In the genomic region with DNA sequence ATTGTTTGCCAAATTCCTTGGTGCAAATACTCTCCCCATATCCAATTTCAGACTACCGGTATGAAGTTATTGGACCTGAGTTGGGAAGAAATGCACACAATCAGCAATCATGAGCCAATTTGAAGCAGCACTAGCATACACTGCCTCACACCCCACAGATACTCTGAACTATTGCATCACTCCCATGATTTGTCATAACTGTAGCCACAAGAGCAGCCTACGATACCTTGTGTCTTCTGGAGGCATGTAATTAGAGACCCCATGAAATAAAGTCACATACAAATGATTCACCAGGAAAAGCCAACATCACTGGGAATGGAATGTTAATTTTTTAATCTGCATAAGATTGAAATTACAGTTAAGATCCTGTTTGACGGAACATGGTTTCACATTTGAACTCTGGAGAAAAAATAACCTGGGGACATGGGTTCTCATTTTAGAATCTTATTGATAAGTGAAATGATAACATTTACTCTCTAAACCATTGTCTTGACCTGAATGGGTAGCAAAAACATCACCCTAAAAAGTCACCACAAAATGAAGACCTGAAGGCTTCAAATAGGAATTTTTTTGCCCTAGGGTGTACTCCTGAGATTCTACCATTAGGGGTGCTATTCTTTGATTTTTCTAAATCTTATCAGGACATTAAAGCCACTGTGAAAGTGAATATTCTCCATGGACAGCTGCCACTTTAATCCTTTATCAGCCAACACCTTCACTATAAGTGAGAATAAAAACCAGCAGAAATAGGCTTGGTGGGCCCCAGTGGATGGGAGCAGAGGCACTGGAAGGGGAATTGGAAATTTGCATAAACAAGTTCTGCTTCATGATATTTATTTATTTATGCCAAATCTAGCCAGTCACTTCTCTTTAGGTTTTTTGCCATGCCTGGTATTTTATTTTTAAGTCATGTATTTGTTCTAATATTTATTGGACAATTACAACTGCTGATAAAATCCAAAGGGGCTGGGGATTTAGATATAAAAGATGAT, we compare ENCODE assay signal across 8 cellular contexts. TPM values are rescaled to one million over a fixed set of nuclear protein-coding genes. Genes with fewer than 3 reads are reported as not detected.
DNase-seq lines count a peak whose midpoint lies in the region; ATAC-seq and TF ChIP-seq lines count a peak whose summit lies in the region.

No MANE protein-coding gene starts in this region.

- intact Hi-C loops in Panc1 (cut with micrococcal nuclease; ENCODE audit: unreplicated experiment): no loop called here
- intact Hi-C loops in dendritic cell treated with granulocyte-macrophage colony-stimulating factor and Interleukin-4, amounts not matched to agents 40 ng/mL and 50 ng/mL, for 4 days (cut with micrococcal nuclease): no loop called here

- CTCF ChIA-PET in Panc1 (lab: Charles Lee): interaction anchor here (0.5 kb wide), 1 partner anchor 17 kb away, joined by 3 read pairs; no protein-coding TSS in a partner anchor

- no peak overlapping the region for H3K27ac Mint-ChIP-seq in dendritic cell treated with granulocyte-macrophage colony-stimulating factor and Interleukin-4, amounts not matched to agents 40 ng/mL and 50 ng/mL, for 4 days
- H3K27ac Mint-ChIP-seq in osteocyte (ENCODE audit: unreplicated experiment): no peak overlapping the region

- H3K4me1 ChIP-seq in Panc1 (ENCODE audit: control insufficient read depth, insufficient read depth, low read length): no peaks in the 10 kb centered on the region

- TF ChIP-seq CTCF in Panc1 (IDR thresholded peaks at IDR 0.05) (peak; percentile 38; the same call in 1 of the 2 replicates), osteocyte (IDR thresholded peaks at IDR 0.05) (peak; percentile 44)

- in situ Hi-C loops in Panc1 (cut with HindIII; ENCODE audit: low pct_unique_long_range_greater_than_20kb, low sequenced_read_pairs): no loop called here

- POLR2A ChIA-PET in Panc1 (lab: Charles Lee): interaction anchor here (0.6 kb wide), 1 partner anchor 19 kb away, joined by 7 read pairs; no protein-coding TSS in a partner anchor

- H3K9me3 Mint-ChIP-seq in dendritic cell treated with granulocyte-macrophage colony-stimulating factor and Interleukin-4, amounts not matched to agents 40 ng/mL and 50 ng/mL, for 4 days: no peaks in the 10 kb centered on the region
- no peaks in the 10 kb centered on the region for H3K9me3 Mint-ChIP-seq in osteocyte (ENCODE audit: unreplicated experiment)

- H3K4me1 Mint-ChIP-seq in dendritic cell treated with granulocyte-macrophage colony-stimulating factor and Interleukin-4, amounts not matched to agents 40 ng/mL and 50 ng/mL, for 4 days (ENCODE audit: low read depth): peaks cover 22% of the 10 kb centered on the region
- no peaks in the 10 kb centered on the region for H3K4me1 Mint-ChIP-seq in osteocyte (ENCODE audit: unreplicated experiment)

- H3K4me3 Mint-ChIP-seq in dendritic cell treated with granulocyte-macrophage colony-stimulating factor and Interleukin-4, amounts not matched to agents 40 ng/mL and 50 ng/mL, for 4 days: peak overlapping the region; percentile 48
- no peak overlapping the region for H3K4me3 Mint-ChIP-seq in osteocyte (ENCODE audit: unreplicated experiment)

- H3K36me3 Mint-ChIP-seq in dendritic cell treated with granulocyte-macrophage colony-stimulating factor and Interleukin-4, amounts not matched to agents 40 ng/mL and 50 ng/mL, for 4 days (ENCODE audit: low read depth): no peaks in the 10 kb centered on the region
- H3K36me3 Mint-ChIP-seq in osteocyte (ENCODE audit: unreplicated experiment): no peaks in the 10 kb centered on the region

- peaks cover 9% of the 10 kb centered on the region for H3K27me3 ChIP-seq in Panc1 (ENCODE audit: control insufficient read depth, insufficient read depth, low read length)

- H3K27ac ChIP-seq in Panc1 (ENCODE audit: low read length): no peak overlapping the region

- BruUV-seq in Panc1 (replicated peaks; lab: Mats Ljungman, UMichigan): no TSS peak

- H3K36me3 ChIP-seq in Panc1 (ENCODE audit: control insufficient read depth, insufficient read depth, low read length): no peaks in the 10 kb centered on the region

- no peaks in the 10 kb centered on the region for H3K27me3 Mint-ChIP-seq in dendritic cell treated with granulocyte-macrophage colony-stimulating factor and Interleukin-4, amounts not matched to agents 40 ng/mL and 50 ng/mL, for 4 days
- peaks cover 48% of the 10 kb centered on the region for H3K27me3 Mint-ChIP-seq in osteocyte (ENCODE audit: unreplicated experiment)

- DNase-seq in NCI-H1417 (lab: John Stamatoyannopoulos, UW) (peak; percentile 9 to 22 (median 9)), NCI-H1417 treated with DMSO at 0.1 percent for 48 hours (lab: John Stamatoyannopoulos, UW) (no peak), Panc1 (ENCODE audit: low read depth, low spot score) (no peak), osteocyte (ENCODE audit: extremely low spot score, unreplicated experiment) (no peak), C1 segment of cervical spinal cord (lab: John Stamatoyannopoulos, UW) (no peak)

- peak; percentile 74 for ATAC-seq in GM19463 (IDR thresholded peaks at IDR 0.05; ENCODE audit: unreplicated experiment)
- ATAC-seq in HG03439 (IDR thresholded peaks at IDR 0.05; ENCODE audit: unreplicated experiment): peak; percentile 82
- no peak for ATAC-seq in Panc1

- no peak overlapping the region for H3K4me3 ChIP-seq in Panc1 (ENCODE audit: low read depth in 2 of 2, low read length in 2 of 2)

- H3K9me3 ChIP-seq in Panc1 (ENCODE audit: control insufficient read depth, insufficient read depth, low read depth, low read length): no peaks in the 10 kb centered on the region

RNA-seq across cellular contexts. Expression of gene HBS1L, which starts 34.5 kb away (rescaled TPM):
- 79.2 TPM for total RNA-seq in Panc1 (2021; ENCODE audit: unreplicated experiment)
- polyA plus RNA-seq in Panc1 (2012; ENCODE audit: insufficient read length): 45.1 TPM
- 71.4 and 77.7 TPM in 2 replicates for total RNA-seq in osteocyte

Comparison
In these comparisons a context has a peak if more than half of its experiments do, and no peak if none do; other contexts are left out.
1. DNase-seq: peak in NCI-H1417 (3 of 3); none in NCI-H1417 treated with DMSO at 0.1 percent for 48 hours (single experiment), Panc1 (single experiment), osteocyte (single experiment) and C1 segment of cervical spinal cord (0 of 14).